Comparison of ENCODE assay signal across 1 cellular context in genomic region chr17:42181851-42182207, GRCh38.
TF ChIP-seq lines count a peak whose summit lies in the region.

No MANE protein-coding gene starts in this region.

TF ChIP-seq in H1, 55 proteins besides CTCF, POLR2A, EP300 and RAD21:
- TF ChIP-seq CHD2 (IDR thresholded peaks at IDR 0.05; ENCODE audit: low read length) (no peak), SAP30 (IDR thresholded peaks at IDR 0.05; ENCODE audit: insufficient read depth, insufficient replicate concordance, low read length) (no peak), KDM1A (IDR thresholded peaks at IDR 0.05; ENCODE audit: borderline replicate concordance, low read length) (no peak), POLR2AphosphoS5 (IDR thresholded peaks at IDR 0.05; ENCODE audit: low read depth, low read length) (no peak), SP1 (IDR thresholded peaks at IDR 0.05; ENCODE audit: low read depth, low read length) (no peak), E2F6 (IDR thresholded peaks at IDR 0.05) (no peak)
